ENCODE assay signal across 22 cellular contexts in the genomic region with DNA sequence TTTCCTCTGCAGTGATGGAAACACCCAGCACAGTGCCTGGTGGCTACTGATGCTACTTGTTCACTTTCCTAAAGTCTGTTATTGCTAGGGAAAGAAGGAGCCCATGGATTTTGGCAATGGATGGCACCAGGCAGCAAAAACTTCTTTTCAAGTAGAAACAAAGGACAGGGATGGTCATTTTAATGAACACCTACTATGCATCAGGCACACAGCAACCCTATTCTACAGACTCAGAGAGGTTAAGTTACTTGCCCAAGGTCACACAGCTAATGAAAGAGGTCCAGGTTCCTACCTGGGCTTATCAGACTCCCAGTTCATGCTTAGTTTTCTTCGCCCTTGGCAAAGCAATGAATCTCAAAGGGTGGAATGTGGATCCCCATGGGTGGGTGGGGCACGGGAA.
"Had no signal": no experiment of that assay in that cellular context is flagged by ENCODE, and none has a peak within 500 bp of the region (broad histone marks: within the 10 kb centered on the region; RNA-seq: fewer than 3 reads in every experiment).

No MANE protein-coding gene starts in this region.

- H3K9me3 ChIP-seq: heart left ventricle, pancreas, tibial artery, upper lobe of left lung, uterus had no signal

- FAIRE-seq: endometrium, frontal cortex, islet of Langerhans, pancreas had no signal

- H3K4me1 ChIP-seq: pancreas, tibial artery, uterus had no signal

- H3K4me3 Mint-ChIP-seq: naive thymus-derived CD4-positive, alpha-beta T cell; neural crest cell; stimulated activated naive CD8-positive, alpha-beta T cell treated with anti-CD3 and anti-CD28 coated beads, Interleukin-15, Interleukin-2, amounts not matched to agents 100 ng/mL and 50 ng/mL, for 24 hours had no signal

- H3K27ac Mint-ChIP-seq: progenitor cell of endocrine pancreas; stimulated activated naive CD8-positive, alpha-beta T cell treated with anti-CD3 and anti-CD28 coated beads, Interleukin-15, Interleukin-2, amounts not matched to agents 100 ng/mL and 50 ng/mL, for 24 hours had no signal

- H3K4me3 ChIP-seq: heart left ventricle, pancreas, smooth muscle cell, tibial artery, upper lobe of left lung, uterus had no signal

- H3K4me2 ChIP-seq: smooth muscle cell had no signal

- H3K27me3 ChIP-seq: heart left ventricle, pancreas, upper lobe of left lung, uterus had no signal

- DNase-seq: cortex of kidney; effector memory CD4-positive, alpha-beta T cell; heart left ventricle; hippocampal formation; kidney glomerular epithelial cell; mammary epithelial cell; naive thymus-derived CD4-positive, alpha-beta T cell; occipital lobe; pancreas; right cardiac atrium; stimulated activated CD4-positive, alpha-beta T cell treated with anti-CD3 and anti-CD28 coated beads, Interleukin-2, amount 100 ng/mL, for 48 hours; tibial artery; upper lobe of left lung; uterus had no signal

- H3K27ac ChIP-seq: heart left ventricle, pancreas, tibial artery, upper lobe of left lung, uterus had no signal

- H3K36me3 ChIP-seq: heart left ventricle, pancreas, tibial artery, upper lobe of left lung, uterus had no signal

- ATAC-seq: esophagus mucosa; naive thymus-derived CD4-positive, alpha-beta T cell; pancreas; right cardiac atrium had no signal

- H3K9me3 Mint-ChIP-seq: naive thymus-derived CD4-positive, alpha-beta T cell; neural crest cell; stimulated activated naive CD8-positive, alpha-beta T cell treated with anti-CD3 and anti-CD28 coated beads, Interleukin-15, Interleukin-2, amounts not matched to agents 100 ng/mL and 50 ng/mL, for 24 hours had no signal
